8 cellular contexts compared by ENCODE assay signal in genomic region chr20:33811763-33812672, GRCh38. TPM values are rescaled to one million over a fixed set of nuclear protein-coding genes. Genes with fewer than 3 reads are reported as not detected.
DNase-seq lines count a peak whose midpoint lies in the region; ATAC-seq, FAIRE-seq and TF ChIP-seq lines count a peak whose summit lies in the region.

No MANE protein-coding gene starts in this region.

- CTCF ChIA-PET in A549 (lab: Yijun Ruan, JAX): interaction anchor here (0.8 to 4.5 kb wide), 5 partner anchors 14 to 317 kb away, joined by 3 to 25 read pairs (median 5); partner anchors contain the start of gene ZNF341

- peak; percentile 57 to 67 for ATAC-seq in A549
- ATAC-seq in GM19023 (IDR thresholded peaks at IDR 0.05; ENCODE audit: unreplicated experiment): peak; percentile 19

- H3K27me3 ChIP-seq in mucosa of stomach (ENCODE audit: control insufficient read depth, insufficient read depth, low read length): no peaks in the 10 kb centered on the region

- no peak for FAIRE-seq in A549 (lab: Jason Lieb, UNC)

- H3K4me1 ChIP-seq in A549: peaks cover 23% of the 10 kb centered on the region
- H3K4me1 ChIP-seq in mucosa of stomach (ENCODE audit: control insufficient read depth, insufficient read depth, low read length): peaks cover 32% of the 10 kb centered on the region

- no peak for TF ChIP-seq EP300 in A549 (IDR thresholded peaks at IDR 0.05)

- peak overlapping the region; percentile 93 for H3K4me2 ChIP-seq in A549

- H3K4me3 ChIP-seq in A549 (peak overlapping the region; percentile 76), mucosa of stomach (ENCODE audit: low read length) (peak overlapping the region; percentile 98)

- TF ChIP-seq POLR2A in A549 (IDR thresholded peaks at IDR 0.05; ENCODE audit: low read length): no peak

- H3K9me3 ChIP-seq in A549 (no peaks in the 10 kb centered on the region), mucosa of stomach (ENCODE audit: control insufficient read depth, low read length) (no peaks in the 10 kb centered on the region)

- H3K9ac ChIP-seq in mucosa of stomach (ENCODE audit: low read length): peak overlapping the region; percentile 100

- no peaks in the 10 kb centered on the region for H3K36me3 ChIP-seq in mucosa of stomach (ENCODE audit: control insufficient read depth, insufficient read depth, low read length)

- TF ChIP-seq CTCF in A549 (IDR thresholded peaks at IDR 0.05) (no peak), GM13977 (IDR thresholded peaks at IDR 0.05; ENCODE audit: extremely low read depth, insufficient read depth, missing control alignments) (no peak)

- no peak for TF ChIP-seq RAD21 in A549 (conservative IDR thresholded peaks at IDR 0.05 in 1 of 2, IDR thresholded peaks at IDR 0.05 in 1 of 2)

- 1% methylated on average over 25 of the region's 25 CpGs for WGBS in A549 (ENCODE audit: missing lambda C conversion rate)

- in situ Hi-C loops in GM13977 (cut with MboI; ENCODE audit: low pct_unique_long_range_greater_than_20kb, low sequenced_read_pairs, unreplicated experiment): no loop called here

- POLR2A ChIA-PET in A549 (lab: Yijun Ruan, JAX): interaction anchor here (0.6 to 3.5 kb wide), 8 partner anchors 8 to 300 kb away, joined by 3 to 14 read pairs (median 4); partner anchors contain the start of genes EIF2S2, RALY and ZNF341

- H3K27ac ChIP-seq in A549 (peak overlapping the region; percentile 88 to 94), epithelial cell of prostate (peak overlapping the region; percentile 94)

- DNase-seq in A549 (ENCODE audit: low read depth in 1 of 2, low spot score in 1 of 2): peak; percentile 62 to 77
- DNase-seq in M059J (ENCODE audit: low read depth): peak; percentile 94
- DNase-seq in activated CD4-positive, alpha-beta T cell treated with anti-CD3 and anti-CD28 coated beads, Interleukin-2, amount 50 U/mL, for 4 hours: peak; percentile 7 to 19
- DNase-seq in epithelial cell of prostate (ENCODE audit: low read depth, low spot score): peak; percentile 65
- DNase-seq in stromal cell of bone marrow (ENCODE audit: low read depth): peak; percentile 82
- DNase-seq in GM13977 (ENCODE audit: low spot score): no peak

TF ChIP-seq in A549, 52 proteins besides CTCF, POLR2A, EP300 and RAD21:
- TF ChIP-seq KDM5A (IDR thresholded peaks at IDR 0.05): no peak
- TF ChIP-seq FOSL2 (IDR thresholded peaks at IDR 0.05): no peak; the same call in 1 of the 2 replicates
- TF ChIP-seq FOSL2 (CRISPR knock-in tag; IDR thresholded peaks at IDR 0.05): peak; percentile 89
- no peak for TF ChIP-seq MAFK (IDR thresholded peaks at IDR 0.05; ENCODE audit: partially characterized antibody)
- TF ChIP-seq CEBPB (IDR thresholded peaks at IDR 0.05): peak in 1 of 2 experiments; percentile 56; a peak in 2 of 4 replicates
- TF ChIP-seq JUNB (IDR thresholded peaks at IDR 0.05): peak; percentile 60
TF ChIP-seq in A549: peak in this region for 3.

RNA-seq across cellular contexts. Expression of gene CHMP4B, which starts 0.9 kb away (rescaled TPM):
- polyA plus RNA-seq in A549 (2011; rRNA removed) (75.8 and 81.3 TPM in 2 replicates), A549 (2017; fragmentation: RNase III; extraction: RNeasy Plus Mini Kit Qiagen cat#74134 plus additional on column Dnase treatment) (104 to 108 TPM (median 107 TPM) in 3 replicates)
- 88.5 and 97.4 TPM in 2 replicates for polyA plus RNA-seq in A549 (2012; cell fraction: cytosol; rRNA removed)
- 21.4 and 32.9 TPM in 2 replicates for polyA plus RNA-seq in A549 (2012; cell fraction: nucleus; rRNA removed)
- 19.8 and 25.1 TPM in 2 replicates for polyA minus RNA-seq in A549 (2011; rRNA and poly(A)+ RNA removed)
- 71.9 and 81.9 TPM in 2 replicates for total RNA-seq in M059J (2014; rRNA removed; shearing (Covaris generic))
